Comparison of ENCODE assay signal across 8 cellular contexts in the genomic region with DNA sequence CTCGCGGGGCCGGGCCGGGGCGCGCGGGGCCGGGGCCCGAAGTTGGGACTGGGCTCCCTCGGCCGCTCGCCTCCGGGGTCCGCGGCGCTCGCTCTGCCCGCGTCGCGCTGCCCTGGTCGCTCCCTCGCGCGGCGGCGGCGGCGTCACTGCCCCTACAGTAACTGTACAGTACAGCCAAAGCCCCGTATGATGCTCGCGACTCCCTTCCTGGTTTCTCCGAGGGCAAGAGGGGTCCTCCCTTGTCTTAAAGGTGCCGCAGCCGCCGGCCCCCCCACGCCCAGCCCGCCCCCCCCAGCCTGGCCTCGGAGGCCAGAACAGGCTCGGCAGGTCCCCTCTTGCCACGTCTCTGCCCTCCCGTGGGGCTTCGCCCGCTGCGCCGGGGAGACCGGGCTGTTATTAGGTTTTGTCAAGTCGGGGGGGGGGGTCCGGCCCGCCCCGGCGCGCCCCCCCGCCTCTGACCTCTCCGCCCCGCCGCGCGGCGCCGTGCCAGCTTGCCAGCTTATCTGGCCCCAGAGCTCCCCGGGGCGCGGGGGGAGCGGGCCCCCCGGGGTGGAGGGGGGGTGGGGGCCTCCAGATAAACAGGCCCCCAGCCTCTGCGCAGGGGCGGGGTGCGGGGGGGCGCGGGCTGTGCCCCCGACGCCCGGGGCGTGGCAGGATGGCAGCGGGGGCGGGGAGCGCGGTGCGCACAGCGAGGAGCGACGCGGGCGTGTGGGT. TPM values are rescaled to one million over a fixed set of nuclear protein-coding genes. Genes with fewer than 3 reads are reported as not detected.
A peak's percentile ranks its signal among the peaks of the same experiment; 100 is the strongest.
DNase-seq lines count a peak whose midpoint lies in the region; ATAC-seq and TF ChIP-seq lines count a peak whose summit lies in the region.

ZBTB7A (minus strand) TSS at position 218 of the 714 bp plus-strand sequence. CDS start 11,667 bp downstream, outside the sequence.

- peak within 1 kb of the TSS; percentile 84 to 89 for H3K4me3 Mint-ChIP-seq in stimulated activated naive B cell treated with anti-CD40 and anti-IgM and Interleukin-4, amounts not matched to agents 10 μg/mL and 1 μg/mL and 100 μg/mL, for 72 hours

- H3K27ac Mint-ChIP-seq in stimulated activated naive B cell treated with anti-CD40 and anti-IgM and Interleukin-4, amounts not matched to agents 10 μg/mL and 1 μg/mL and 100 μg/mL, for 72 hours = peak within 1 kb of the TSS; percentile 93

- TF ChIP-seq CTCF in mucosa of descending colon (IDR thresholded peaks at IDR 0.05) = no peak

- DNase-seq in C1 segment of cervical spinal cord (lab: John Stamatoyannopoulos, UW) (peak in 11 of 14 donors; percentile 48 to 87 (median 60)), HT1080 (ENCODE audit: low read depth) (peak; percentile 48), OCI-M1 (lab: John Stamatoyannopoulos, UW) (peak; percentile 90), epithelial cell of prostate (ENCODE audit: low read depth, low spot score) (no peak), mucosa of descending colon (peak; percentile 89 to 94 (median 94))
- DNase-seq in activated T-cell treated with anti-CD3 and anti-CD28 coated beads, Interleukin-2, amount 50 U/mL, for 1 hour = peak; percentile 83
- DNase-seq in stimulated activated naive B cell treated with anti-CD40 and anti-IgM and Interleukin-4, amounts not matched to agents 10 μg/mL and 1 μg/mL and 100 μg/mL, for 72 hours = peak; percentile 67

- H3K27ac ChIP-seq in epithelial cell of prostate = peak within 1 kb of the TSS; percentile 89

- intact Hi-C loops in mucosa of descending colon (cut with DNase I, micrococcal nuclease) = no loop called here

- H3K36me3 Mint-ChIP-seq in stimulated activated naive B cell treated with anti-CD40 and anti-IgM and Interleukin-4, amounts not matched to agents 10 μg/mL and 1 μg/mL and 100 μg/mL, for 72 hours = peaks cover 3% of the 10 kb centered on the region in 2 donors

- no peaks in the 10 kb centered on the region for H3K9me3 Mint-ChIP-seq in stimulated activated naive B cell treated with anti-CD40 and anti-IgM and Interleukin-4, amounts not matched to agents 10 μg/mL and 1 μg/mL and 100 μg/mL, for 72 hours

- peaks cover 22% of the 10 kb centered on the region for H3K4me1 ChIP-seq in mucosa of descending colon (ENCODE audit: low read depth)

- ATAC-seq in mucosa of descending colon (peak; percentile 45), GM19324 (IDR thresholded peaks at IDR 0.05; ENCODE audit: low FRiP score, unreplicated experiment) (no peak)
- peak; percentile 59 to 60 for ATAC-seq in stimulated activated naive B cell treated with anti-CD40 and anti-IgM and Interleukin-4, amounts not matched to agents 10 μg/mL and 1 μg/mL and 100 μg/mL, for 72 hours (replicated peaks)

- H3K9me3 ChIP-seq in mucosa of descending colon = no peaks in the 10 kb centered on the region

- peaks cover 14 to 37% of the 10 kb centered on the region in 2 donors for H3K4me1 Mint-ChIP-seq in stimulated activated naive B cell treated with anti-CD40 and anti-IgM and Interleukin-4, amounts not matched to agents 10 μg/mL and 1 μg/mL and 100 μg/mL, for 72 hours

- H3K4me3 ChIP-seq in mucosa of descending colon = peak within 1 kb of the TSS; percentile 76

- no peaks in the 10 kb centered on the region for H3K27me3 Mint-ChIP-seq in stimulated activated naive B cell treated with anti-CD40 and anti-IgM and Interleukin-4, amounts not matched to agents 10 μg/mL and 1 μg/mL and 100 μg/mL, for 72 hours

- no peaks in the 10 kb centered on the region for H3K36me3 ChIP-seq in mucosa of descending colon (ENCODE audit: low read depth)

RNA-seq across cellular contexts. Expression of gene ZBTB7A, which starts in this region (rescaled TPM):
- total RNA-seq in HT1080 (2014; rRNA removed; shearing (Covaris generic)) = 8.8 and 17.2 TPM in 2 replicates
- 26.6 and 30.2 TPM in 2 replicates for polyA plus RNA-seq in HT1080 (2015; cell fraction: cytosol; rRNA removed)
- 27.9 TPM in 2 replicates for polyA plus RNA-seq in HT1080 (2015; cell fraction: nucleus; rRNA removed)
- total RNA-seq in mucosa of descending colon = 100 to 1,000 TPM; 104 to 115 (median 112) TPM
